11 cellular contexts compared by ENCODE assay signal in the genomic region with DNA sequence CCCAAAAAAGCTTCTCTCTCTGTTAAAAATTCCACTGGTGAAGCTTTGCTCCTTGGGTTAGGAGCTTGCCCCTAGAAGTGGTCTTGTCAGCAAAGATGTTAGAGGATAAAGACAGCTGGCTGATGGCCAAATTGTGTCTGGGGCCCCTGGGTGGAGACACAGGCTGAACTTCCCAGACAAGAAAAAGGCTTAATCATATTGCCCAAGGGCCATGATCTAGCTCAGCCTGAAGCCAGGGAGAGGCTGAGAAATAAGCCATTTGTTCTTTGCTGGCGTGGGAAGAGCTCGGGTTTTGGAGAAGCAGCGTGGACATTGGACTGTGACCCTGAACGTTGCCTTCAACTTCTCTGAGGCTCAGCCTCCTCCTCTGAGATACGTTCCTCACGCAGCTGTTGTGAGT.
DNase-seq lines count a peak whose midpoint lies in the region; ATAC-seq and TF ChIP-seq lines count a peak whose summit lies in the region.
"Had no signal": no experiment of that assay in that cellular context is flagged by ENCODE, and none has a peak within 500 bp of the region (broad histone marks: within the 10 kb centered on the region; RNA-seq: fewer than 3 reads in every experiment).

No MANE protein-coding gene starts in this region.

- no peak for TF ChIP-seq CTCF in neural crest cell (conservative IDR thresholded peaks at IDR 0.05)

- no peaks in the 10 kb centered on the region for H3K9me3 Mint-ChIP-seq in neural crest cell
- H3K9me3 Mint-ChIP-seq: naive thymus-derived CD4-positive, alpha-beta T cell had no signal

- peak; percentile 7 for DNase-seq in CMK (ENCODE audit: low read depth)
- peak; percentile 95 for DNase-seq in RPMI7951 (ENCODE audit: low read depth)
- DNase-seq in fibroblast of gingiva (ENCODE audit: low read depth) = peak; percentile 36
- DNase-seq in neural crest cell (ENCODE audit: low read depth, low spot score) = no peak
- DNase-seq in NCI-H345 (lab: John Stamatoyannopoulos, UW) = no peak
- DNase-seq in 8988T = no peak
- DNase-seq: activated CD4-positive, alpha-beta T cell treated with anti-CD3 and anti-CD28 coated beads for 48 hours; colonic mucosa; naive thymus-derived CD4-positive, alpha-beta T cell had no signal

- no peaks in the 10 kb centered on the region for H3K36me3 Mint-ChIP-seq in neural crest cell (ENCODE audit: low read depth)

- peak overlapping the region; percentile 70 for H3K27ac Mint-ChIP-seq in neural crest cell (ENCODE audit: unreplicated experiment)
- H3K27ac Mint-ChIP-seq: naive thymus-derived CD4-positive, alpha-beta T cell had no signal

- ATAC-seq in GM18907 (IDR thresholded peaks at IDR 0.05; ENCODE audit: unreplicated experiment) (no peak), HG03521 (IDR thresholded peaks at IDR 0.05; ENCODE audit: unreplicated experiment) (no peak)
- ATAC-seq: naive thymus-derived CD4-positive, alpha-beta T cell had no signal

- peak overlapping the region; percentile 65 for H3K4me3 Mint-ChIP-seq in neural crest cell
- H3K4me3 Mint-ChIP-seq: naive thymus-derived CD4-positive, alpha-beta T cell had no signal

- no peaks in the 10 kb centered on the region for H3K27me3 Mint-ChIP-seq in neural crest cell (ENCODE audit: low read depth)
- H3K27me3 Mint-ChIP-seq: naive thymus-derived CD4-positive, alpha-beta T cell had no signal

- H3K4me1 Mint-ChIP-seq in neural crest cell = peaks cover 76% of the 10 kb centered on the region

Comparison
In these comparisons a context has a peak if more than half of its experiments do, and no peak if none do; other contexts are left out.
1. DNase-seq: peak in CMK (single experiment), RPMI7951 (single experiment) and fibroblast of gingiva (single experiment); none in neural crest cell (single experiment), NCI-H345 (single experiment) and 8988T (single experiment).